ENCODE assay signal across 9 cellular contexts in the genomic region with DNA sequence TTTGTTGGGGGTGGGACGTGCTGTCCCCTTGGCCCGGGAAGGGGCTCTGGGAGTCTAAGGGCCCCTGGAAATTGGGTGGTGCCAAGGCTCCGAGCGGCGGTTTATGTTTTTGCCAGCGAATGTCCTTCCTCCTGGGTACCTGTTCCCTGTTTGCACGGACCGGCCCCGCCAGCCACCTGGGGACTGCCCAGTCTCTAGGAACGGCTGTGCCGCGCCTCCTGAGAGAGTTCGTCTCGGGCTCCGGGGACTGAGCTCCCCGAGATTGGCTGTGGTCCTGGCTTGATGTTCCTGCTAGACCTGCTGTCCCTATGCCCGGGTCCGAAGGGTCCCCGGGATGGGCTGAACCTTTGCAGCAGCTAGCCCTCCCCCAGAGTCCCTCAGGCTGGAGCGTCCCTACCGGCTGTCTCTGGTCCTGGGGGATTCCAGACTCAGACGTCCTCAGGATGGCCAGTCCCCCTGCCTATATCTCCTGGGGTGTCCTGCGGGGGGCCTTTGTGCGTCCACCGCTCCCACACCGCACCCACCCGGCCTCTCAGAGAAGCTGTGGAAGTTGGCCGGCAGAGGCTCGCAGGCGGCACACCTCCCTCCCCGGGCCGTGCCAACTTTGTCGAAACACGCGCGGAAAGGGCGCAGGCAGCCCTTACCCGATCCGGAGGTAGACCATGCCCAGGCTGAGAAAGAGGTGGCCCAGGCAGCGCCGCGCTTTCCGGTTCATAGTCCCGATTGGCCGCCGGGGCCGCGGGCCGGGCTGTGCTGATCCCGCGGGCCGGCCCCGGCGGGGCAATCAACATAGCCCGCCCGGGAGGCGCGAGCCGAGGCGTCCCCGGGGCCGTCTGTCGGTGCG.
DNase-seq lines count a peak whose midpoint lies in the region; ATAC-seq and TF ChIP-seq lines count a peak whose summit lies in the region.
"Had no signal": no experiment of that assay in that cellular context is flagged by ENCODE, and none has a peak within 500 bp of the region (broad histone marks: within the 10 kb centered on the region; RNA-seq: fewer than 3 reads in every experiment).

No MANE protein-coding gene starts in this region.

- POLR2A ChIA-PET in HEK293T (lab: Yijun Ruan, JAX) = no interaction called here

- H3K4me1 ChIP-seq in iPS-18a (ENCODE audit: control insufficient read depth, low read depth, low read length) = no peaks in the 10 kb centered on the region

- H3K9ac ChIP-seq in iPS-18a (ENCODE audit: low read length) = no peak overlapping the region

- H3K4me3 ChIP-seq in iPS-18a (ENCODE audit: low read length) = peak overlapping the region; percentile 59

- ATAC-seq in GM21360 (IDR thresholded peaks at IDR 0.05; ENCODE audit: unreplicated experiment) (no peak), HG03175 (IDR thresholded peaks at IDR 0.05; ENCODE audit: unreplicated experiment) (no peak)

- no peaks in the 10 kb centered on the region for H3K9me3 ChIP-seq in iPS-18a (ENCODE audit: control insufficient read depth, low read depth, low read length)

- no peak overlapping the region for H3K27ac ChIP-seq in iPS-18a (ENCODE audit: low read length)

- CTCF ChIA-PET in HEK293T (lab: Yijun Ruan, JAX) = interaction anchor here (1.0 to 3.5 kb wide), 2 partner anchors 221 to 225 kb away, joined by 3 to 32 read pairs; no protein-coding TSS in a partner anchor

- DNase-seq in HEK293T (ENCODE audit: extremely low spot score) (peak; percentile 21), activated gamma-delta T cell (lab: John Stamatoyannopoulos, UW) (peak; percentile 21), HUDEP-2 (lab: John Stamatoyannopoulos, UW; ENCODE audit: unreplicated experiment in 76 of 76) (no peak), NCI-H1105 (lab: John Stamatoyannopoulos, UW) (no peak)
- peak; percentile 28 for DNase-seq in stimulated activated CD4-positive, alpha-beta T cell treated with anti-CD3 and anti-CD28 coated beads, Interleukin-4, amount 100 ng/mL, for 1 hour
- DNase-seq: occipital lobe had no signal

- H3K36me3 ChIP-seq in iPS-18a (ENCODE audit: control insufficient read depth, low read depth, low read length) = no peaks in the 10 kb centered on the region

- peaks cover 88% of the 10 kb centered on the region for H3K27me3 ChIP-seq in iPS-18a (ENCODE audit: control insufficient read depth, insufficient read depth, low read length)

TF ChIP-seq in HEK293T, 16 proteins besides CTCF, POLR2A, EP300 and RAD21:
- TF ChIP-seq FOXK2 (IDR thresholded peaks at IDR 0.05) (no peak), ELF4 (IDR thresholded peaks at IDR 0.05) (no peak), CTBP1 (IDR thresholded peaks at IDR 0.05; ENCODE audit: borderline replicate concordance) (no peak), HDGF (IDR thresholded peaks at IDR 0.05; ENCODE audit: borderline replicate concordance) (no peak), FOXA1 (IDR thresholded peaks at IDR 0.05) (no peak), LEF1 (IDR thresholded peaks at IDR 0.05; ENCODE audit: borderline replicate concordance) (no peak), SUZ12 (IDR thresholded peaks at IDR 0.05) (no peak)
- TF ChIP-seq, protein P1, sequence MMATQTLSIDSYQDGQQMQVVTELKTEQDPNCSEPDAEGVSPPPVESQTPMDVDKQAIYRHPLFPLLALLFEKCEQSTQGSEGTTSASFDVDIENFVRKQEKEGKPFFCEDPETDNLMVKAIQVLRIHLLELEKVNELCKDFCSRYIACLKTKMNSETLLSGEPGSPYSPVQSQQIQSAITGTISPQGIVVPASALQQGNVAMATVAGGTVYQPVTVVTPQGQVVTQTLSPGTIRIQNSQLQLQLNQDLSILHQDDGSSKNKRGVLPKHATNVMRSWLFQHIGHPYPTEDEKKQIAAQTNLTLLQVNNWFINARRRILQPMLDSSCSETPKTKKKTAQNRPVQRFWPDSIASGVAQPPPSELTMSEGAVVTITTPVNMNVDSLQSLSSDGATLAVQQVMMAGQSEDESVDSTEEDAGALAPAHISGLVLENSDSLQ (IDR thresholded peaks at IDR 0.05) = no peak
TF ChIP-seq in HEK293T: peak in this region for 0.

Comparison
In these comparisons a context has a peak if more than half of its experiments do, and no peak if none do; other contexts are left out.
1. DNase-seq: peak in HEK293T (single experiment), activated gamma-delta T cell (single experiment) and stimulated activated CD4-positive, alpha-beta T cell treated with anti-CD3 and anti-CD28 coated beads, Interleukin-4, amount 100 ng/mL, for 1 hour (single experiment); none in HUDEP-2 (0 of 76) and NCI-H1105 (single experiment).